Comparison of ENCODE assay signal across 1 cellular context in the genomic region with DNA sequence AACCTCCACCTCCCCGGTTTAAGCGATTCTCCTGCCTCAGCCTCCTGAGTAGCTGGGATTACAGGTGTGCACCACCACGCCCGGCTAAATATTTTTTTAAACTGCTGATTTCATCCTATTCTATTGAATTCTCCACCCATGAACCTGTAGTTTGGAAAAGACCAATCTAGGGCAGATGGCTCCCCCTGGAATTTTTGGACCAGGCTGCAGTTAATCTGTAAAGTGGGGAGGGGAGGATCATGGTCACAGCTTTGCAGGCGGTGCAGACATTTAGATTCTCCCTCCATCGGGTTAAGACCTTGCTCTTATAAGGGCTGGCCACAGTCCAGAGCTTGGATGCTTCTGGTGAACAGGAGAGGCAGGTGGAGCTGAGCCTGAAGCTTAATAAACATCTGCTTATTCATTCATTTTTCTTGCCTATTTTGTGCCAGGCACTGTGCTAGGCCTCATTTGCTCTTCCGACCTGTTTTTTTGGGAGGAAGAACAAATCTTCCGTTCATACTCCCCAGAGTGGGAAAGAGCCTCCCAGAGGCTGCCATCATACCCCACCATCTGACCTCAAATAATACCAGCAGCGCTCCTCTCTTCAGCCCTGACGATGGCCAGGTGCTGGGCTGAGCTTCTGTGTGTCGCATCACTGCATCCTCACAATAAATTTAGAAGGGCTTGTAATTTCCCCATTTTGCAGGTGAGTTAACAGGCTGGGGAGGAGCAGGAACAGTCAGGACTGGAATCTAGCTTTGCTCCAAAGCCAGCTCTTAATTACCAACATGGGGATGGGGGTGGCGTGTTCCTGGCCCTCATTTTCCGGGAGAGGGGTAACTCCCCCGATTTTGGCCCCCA.
TF ChIP-seq lines count a peak whose summit lies in the region.

No MANE protein-coding gene starts in this region.

TF ChIP-seq in endothelial cell of umbilical vein, 7 proteins besides CTCF, POLR2A, EP300 and RAD21:
- TF ChIP-seq JUN (IDR thresholded peaks at IDR 0.05; ENCODE audit: borderline replicate concordance, insufficient read depth, insufficient read length, low read depth) (no peak), POLR2AphosphoS5 (IDR thresholded peaks at IDR 0.05; ENCODE audit: insufficient read depth, low read depth, low read length) (no peak), EZH2 (IDR thresholded peaks at IDR 0.05; ENCODE audit: borderline replicate concordance, low read depth, low read length, severe bottlenecking) (no peak), MAX (IDR thresholded peaks at IDR 0.05; ENCODE audit: insufficient read depth, insufficient read length) (no peak), FOS (IDR thresholded peaks at IDR 0.05; ENCODE audit: borderline replicate concordance, insufficient read depth, low read length) (no peak), MYC (IDR thresholded peaks at IDR 0.05; ENCODE audit: low read depth, low read length) (no peak), GATA2 (IDR thresholded peaks at IDR 0.05; ENCODE audit: insufficient read depth, insufficient read length, low read depth, low read length) (no peak)
